Comparison of ENCODE assay signal across 9 cellular contexts in the genomic region with DNA sequence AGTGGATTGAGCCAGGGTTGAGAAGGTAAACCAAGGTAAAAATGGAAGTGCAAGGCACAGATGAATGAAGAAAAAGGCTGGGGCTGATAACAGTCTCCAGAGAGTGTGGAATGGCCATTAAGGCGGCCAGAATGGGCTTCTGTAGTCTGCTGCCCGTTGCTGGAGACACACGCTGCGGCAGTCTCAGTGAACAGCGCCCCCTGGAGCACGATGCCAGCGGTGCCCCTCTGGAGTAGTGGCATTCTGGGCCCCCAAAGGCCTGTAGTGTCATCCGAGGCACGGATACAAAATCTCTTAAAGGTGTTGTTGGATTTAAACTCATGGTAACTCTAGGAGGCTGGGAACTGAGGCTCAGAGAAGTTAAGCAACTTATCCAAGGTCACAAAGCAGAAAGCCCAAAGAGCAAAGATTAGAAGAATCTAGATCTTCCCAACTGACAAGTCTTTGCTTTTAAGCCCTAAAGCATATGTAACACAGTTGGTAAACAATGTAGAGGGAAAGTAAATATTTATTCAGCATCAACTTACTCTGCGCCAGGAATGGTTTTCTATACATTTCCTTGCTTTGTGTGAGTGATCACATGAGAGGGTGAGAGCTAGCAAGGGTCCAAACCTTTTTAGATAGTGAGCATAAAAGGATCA. TPM values are rescaled to one million over a fixed set of nuclear protein-coding genes. Genes with fewer than 3 reads are reported as not detected.
A peak's percentile ranks its signal among the peaks of the same experiment; 100 is the strongest.
DNase-seq lines count a peak whose midpoint lies in the region; ATAC-seq, FAIRE-seq and TF ChIP-seq lines count a peak whose summit lies in the region.
"Had no signal": no experiment of that assay in that cellular context is flagged by ENCODE, and none has a peak within 500 bp of the region (broad histone marks: within the 10 kb centered on the region; RNA-seq: fewer than 3 reads in every experiment).

No MANE protein-coding gene starts in this region.

- H3K36me3 Mint-ChIP-seq in naive thymus-derived CD8-positive, alpha-beta T cell = no peaks in the 10 kb centered on the region

- peak; percentile 75 to 87 for ATAC-seq in naive thymus-derived CD8-positive, alpha-beta T cell
- peak; percentile 82 for ATAC-seq in upper lobe of right lung

- intact Hi-C loops in dorsolateral prefrontal cortex (cut with DNase I) (loop anchor here in 1 of 2 donors (5.0 kb wide), 1 partner anchor 212 kb away; no protein-coding TSS in a partner anchor), upper lobe of right lung (cut with DNase I) (no loop called here)

- H3K4me1 ChIP-seq in upper lobe of right lung = peaks cover 9% of the 10 kb centered on the region

- POLR2A ChIA-PET in naive thymus-derived CD8-positive, alpha-beta T cell (lab: Charles Lee) = no interaction called here

- H3K27me3 ChIP-seq in MG63 = no peaks in the 10 kb centered on the region; the same call in 1 of the 2 replicates
- H3K27me3 ChIP-seq in dorsolateral prefrontal cortex = peaks cover 0 to 9% (median 0%) of the 10 kb centered on the region in 45 donors
- no peaks in the 10 kb centered on the region for H3K27me3 ChIP-seq in upper lobe of right lung

- no peaks in the 10 kb centered on the region for H3K36me3 ChIP-seq in MG63
- H3K36me3 ChIP-seq in upper lobe of right lung = no peaks in the 10 kb centered on the region

- H3K4me1 Mint-ChIP-seq in naive thymus-derived CD8-positive, alpha-beta T cell = peaks cover 13 to 41% (median 20%) of the 10 kb centered on the region in 4 donors

- H3K9me3 ChIP-seq in MG63 = no peaks in the 10 kb centered on the region
- no peaks in the 10 kb centered on the region for H3K9me3 ChIP-seq in upper lobe of right lung

- no peaks in the 10 kb centered on the region for H3K9me3 Mint-ChIP-seq in naive thymus-derived CD8-positive, alpha-beta T cell

- DNase-seq in H54 (ENCODE audit: insufficient read length, low spot score) (peak; percentile 57), MG63 (peak; percentile 31), dorsolateral prefrontal cortex (peak in 1 of 10 donors; percentile 21), upper lobe of right lung (peak; percentile 77), NCI-H1694 (lab: John Stamatoyannopoulos, UW) (no peak)
- peak; percentile 52 to 60 for DNase-seq in activated CD4-positive, alpha-beta T cell treated with anti-CD3 and anti-CD28 coated beads for 4 hours
- DNase-seq in naive thymus-derived CD8-positive, alpha-beta T cell = peak in 9 of 10 donors; percentile 35 to 75 (median 51)

- peak overlapping the region in 1 of 10 donors; percentile 57 for H3K27ac Mint-ChIP-seq in naive thymus-derived CD8-positive, alpha-beta T cell

- H3K27me3 Mint-ChIP-seq in naive thymus-derived CD8-positive, alpha-beta T cell = no peaks in the 10 kb centered on the region

- peak; percentile 90 for TF ChIP-seq CTCF in GM12872 (IDR thresholded peaks at IDR 0.05; ENCODE audit: insufficient read depth, low read depth, low read length)
- peak in 54 of 56 donors; percentile 25 to 63 (median 49) for TF ChIP-seq CTCF in dorsolateral prefrontal cortex (IDR thresholded peaks at IDR 0.05 in 54 of 56, conservative IDR thresholded peaks at IDR 0.05 in 2 of 56; ENCODE audit: low read depth in 1 of 56, partially characterized antibody in 56 of 56)
- TF ChIP-seq CTCF in upper lobe of right lung (IDR thresholded peaks at IDR 0.05) = peak; percentile 72

- H3K4me3 ChIP-seq in MG63 (no peak overlapping the region), dorsolateral prefrontal cortex (no peak overlapping the region), upper lobe of right lung (no peak overlapping the region)

- H3K4me3 Mint-ChIP-seq in naive thymus-derived CD8-positive, alpha-beta T cell = no peak overlapping the region

- H3K27ac ChIP-seq in dorsolateral prefrontal cortex (no peak overlapping the region), upper lobe of right lung (no peak overlapping the region)

- FAIRE-seq in H54 (lab: Jason Lieb, UNC) = no peak

- TF ChIP-seq POLR2A in H54 (IDR thresholded peaks at IDR 0.05; ENCODE audit: low read depth, low read length) = no peak

RNA-seq across cellular contexts. Expression of a gene that starts 18.2 kb away (rescaled TPM):
- not detected in 2 replicates for total RNA-seq in MG63 (2014; rRNA removed; shearing (Covaris generic); ENCODE audit: low replicate concordance)
- total RNA-seq in dorsolateral prefrontal cortex (1 to 10 TPM in 14 of 120 experiments, under 1 TPM in 84, not detected in 22; 0.11 to 2.7 (median 0.51) TPM), upper lobe of right lung (0.23 TPM)
- not detected for total RNA-seq in naive thymus-derived CD8-positive, alpha-beta T cell
- polyA plus RNA-seq in naive thymus-derived CD8-positive, alpha-beta T cell = not detected
- polyA plus RNA-seq: aorta had no signal

RNA-seq across cellular contexts. Expression of a gene that starts 42.2 kb away (rescaled TPM):
- total RNA-seq in MG63 (2014; rRNA removed; shearing (Covaris generic); ENCODE audit: low replicate concordance) = not detected in 2 replicates
- total RNA-seq in dorsolateral prefrontal cortex (1 to 10 TPM in 92 of 120 experiments, under 1 TPM in 28; 0.29 to 4.9 (median 1.4) TPM), upper lobe of right lung (8.5 TPM)
- not detected for total RNA-seq in naive thymus-derived CD8-positive, alpha-beta T cell
- not detected for polyA plus RNA-seq in naive thymus-derived CD8-positive, alpha-beta T cell
